ENCODE assay signal across 8 cellular contexts in genomic region chr1:11680270-11681070, GRCh38. TPM values are rescaled to one million over a fixed set of nuclear protein-coding genes. Genes with fewer than 3 reads are reported as not detected.
DNase-seq lines count a peak whose midpoint lies in the region; ATAC-seq and TF ChIP-seq lines count a peak whose summit lies in the region.

No MANE protein-coding gene starts in this region.

- H3K9me3 ChIP-seq in parathyroid adenoma (ENCODE audit: control insufficient read depth, low read length), result no peaks in the 10 kb centered on the region

- peak overlapping the region; percentile 81 for H3K4me3 Mint-ChIP-seq in T-helper 1 cell treated with Interleukin-12 subunit alpha and Interleukin-12 subunit beta and Interleukin-4 antibody, amounts not matched to agents 30 μg/mL and 1 μg/mL, for 36 hours

- H3K27ac ChIP-seq in parathyroid adenoma, result peak overlapping the region; percentile 39

- H3K4me1 ChIP-seq in parathyroid adenoma, result no peaks in the 10 kb centered on the region

- peak; percentile 25 for DNase-seq in stimulated activated CD4-positive, alpha-beta T cell treated with anti-CD3 and anti-CD28 coated beads, Interleukin-15, amount 100 ng/mL, for 24 hours
- no peak for DNase-seq in stimulated activated CD4-positive, alpha-beta T cell treated with anti-CD3 and anti-CD28 coated beads, Interleukin-4, amount 100 ng/mL, for 24 hours
- DNase-seq in fibroblast of the aortic adventitia (ENCODE audit: low read depth) (peak; percentile 20), NCI-H2196 (lab: John Stamatoyannopoulos, UW; ENCODE audit: unreplicated experiment) (no peak)
- no peak for DNase-seq in activated effector memory CD4-positive, alpha-beta T cell treated with Interleukin-2 at 50 U/mL for 16 hours

- peak overlapping the region; percentile 20 for H3K27ac Mint-ChIP-seq in T-helper 1 cell treated with Interleukin-12 subunit alpha and Interleukin-12 subunit beta and Interleukin-4 antibody, amounts not matched to agents 30 μg/mL and 1 μg/mL, for 36 hours

- H2AFZ ChIP-seq in parathyroid adenoma, result peak overlapping the region; percentile 90

- ATAC-seq in HG03064 (IDR thresholded peaks at IDR 0.05; ENCODE audit: low read depth, unreplicated experiment), result peak; percentile 13

- H3K27me3 ChIP-seq in parathyroid adenoma (ENCODE audit: control insufficient read depth, insufficient read depth, low read length), result no peaks in the 10 kb centered on the region

- no peaks in the 10 kb centered on the region for H3K79me2 ChIP-seq in parathyroid adenoma

- peaks cover 3% of the 10 kb centered on the region for H3K36me3 Mint-ChIP-seq in T-helper 1 cell treated with Interleukin-12 subunit alpha and Interleukin-12 subunit beta and Interleukin-4 antibody, amounts not matched to agents 30 μg/mL and 1 μg/mL, for 36 hours (ENCODE audit: low read depth)

- no peaks in the 10 kb centered on the region for H3K9me3 Mint-ChIP-seq in T-helper 1 cell treated with Interleukin-12 subunit alpha and Interleukin-12 subunit beta and Interleukin-4 antibody, amounts not matched to agents 30 μg/mL and 1 μg/mL, for 36 hours

- no peaks in the 10 kb centered on the region for H3K27me3 Mint-ChIP-seq in T-helper 1 cell treated with Interleukin-12 subunit alpha and Interleukin-12 subunit beta and Interleukin-4 antibody, amounts not matched to agents 30 μg/mL and 1 μg/mL, for 36 hours (ENCODE audit: low read depth)

- H3K4me1 Mint-ChIP-seq in T-helper 1 cell treated with Interleukin-12 subunit alpha and Interleukin-12 subunit beta and Interleukin-4 antibody, amounts not matched to agents 30 μg/mL and 1 μg/mL, for 36 hours (ENCODE audit: low read depth), result peaks cover 10% of the 10 kb centered on the region

- no peak for TF ChIP-seq CTCF in fibroblast of the aortic adventitia (IDR thresholded peaks at IDR 0.05; ENCODE audit: insufficient read depth, low read length)
- no peak for TF ChIP-seq CTCF in parathyroid adenoma (IDR thresholded peaks at IDR 0.05)

- H3K4me2 ChIP-seq in parathyroid adenoma (ENCODE audit: low read length), result peak overlapping the region; percentile 99

- no peaks in the 10 kb centered on the region for H3K36me3 ChIP-seq in parathyroid adenoma (ENCODE audit: control insufficient read depth, insufficient read depth, low read length)

- H3K9ac ChIP-seq in parathyroid adenoma, result peak overlapping the region; percentile 21

- H3K4me3 ChIP-seq in fibroblast of the aortic adventitia (ENCODE audit: low read depth, low read length) (peak overlapping the region; percentile 86), parathyroid adenoma (ENCODE audit: low read depth, low read length) (peak overlapping the region; percentile 86)

RNA-seq across cellular contexts. Expression of gene MAD2L2, which starts 0.5 kb away (rescaled TPM):
- total RNA-seq in fibroblast of the aortic adventitia (ENCODE audit: low replicate concordance), result 17.6 and 33.1 TPM in 2 replicates

RNA-seq across cellular contexts. Expression of gene DRAXIN, which starts 11.0 kb away (rescaled TPM):
- total RNA-seq in fibroblast of the aortic adventitia (ENCODE audit: low replicate concordance), result 2.4 TPM in 1 of 2 replicates, not detected in the other

RNA-seq across cellular contexts. Expression of gene FBXO6, which starts 16.5 kb away (rescaled TPM):
- 3.4 and 4.5 TPM in 2 replicates for total RNA-seq in fibroblast of the aortic adventitia (ENCODE audit: low replicate concordance)

RNA-seq across cellular contexts. Expression of gene FBXO44, which starts 25.8 kb away (rescaled TPM):
- 8.1 and 16.0 TPM in 2 replicates for total RNA-seq in fibroblast of the aortic adventitia (ENCODE audit: low replicate concordance)

RNA-seq across cellular contexts. Expression of gene FBXO2, which starts 26.2 kb away (rescaled TPM):
- 2.0 and 3.9 TPM in 2 replicates for total RNA-seq in fibroblast of the aortic adventitia (ENCODE audit: low replicate concordance)

Comparison
In these comparisons a context has a peak if more than half of its experiments do, and no peak if none do; other contexts are left out.
1. DNase-seq: peak in stimulated activated CD4-positive, alpha-beta T cell treated with anti-CD3 and anti-CD28 coated beads, Interleukin-15, amount 100 ng/mL, for 24 hours (single experiment) and fibroblast of the aortic adventitia (single experiment); none in stimulated activated CD4-positive, alpha-beta T cell treated with anti-CD3 and anti-CD28 coated beads, Interleukin-4, amount 100 ng/mL, for 24 hours (single experiment), activated effector memory CD4-positive, alpha-beta T cell treated with Interleukin-2 at 50 U/mL for 16 hours (single experiment) and NCI-H2196 (single experiment).